ENCODE assay signal across 17 cellular contexts in genomic region chr14:96082420-96083300, GRCh38. TPM values are rescaled to one million over a fixed set of nuclear protein-coding genes. Genes with fewer than 3 reads are reported as not detected.
DNase-seq lines count a peak whose midpoint lies in the region; ATAC-seq, FAIRE-seq and TF ChIP-seq lines count a peak whose summit lies in the region.
"Had no signal": no experiment of that assay in that cellular context is flagged by ENCODE, and none has a peak within 500 bp of the region (broad histone marks: within the 10 kb centered on the region; RNA-seq: fewer than 3 reads in every experiment).

No MANE protein-coding gene starts in this region.

- no peak for TF ChIP-seq EP300 in A549 (IDR thresholded peaks at IDR 0.05)

- no peak for TF ChIP-seq CTCF in A549 (IDR thresholded peaks at IDR 0.05)

- H3K4me2 ChIP-seq in A549: no peak overlapping the region

- WGBS in A549 (ENCODE audit: missing lambda C conversion rate): 75% methylated on average over 11 of the region's 11 CpGs

- DNase-seq in A549 (ENCODE audit: low read depth in 1 of 2, low spot score in 1 of 2): no peak
- peak; percentile 71 for DNase-seq in NCI-H524 treated with DMSO at 0.1 percent for 48 hours (lab: John Stamatoyannopoulos, UW)
- DNase-seq in cerebellum (ENCODE audit: low spot score): peak; percentile 64
- DNase-seq in mesenteric fat pad (ENCODE audit: low spot score): peak; percentile 51
- no peak for DNase-seq in COR-L47 (lab: John Stamatoyannopoulos, UW)
- no peak for DNase-seq in NCI-H1930 (lab: John Stamatoyannopoulos, UW)
- no peak for DNase-seq in stimulated activated CD4-positive, alpha-beta T cell treated with anti-CD3 and anti-CD28 coated beads, Interleukin-4, amount 100 ng/mL, for 1 hour
- DNase-seq in activated CD4-positive, alpha-beta T cell treated with anti-CD3 and anti-CD28 coated beads, Interleukin-2, amount 50 U/mL, for 1 hour: no peak
- DNase-seq: ACHN; CD4-positive, alpha-beta T cell; HFFc6; KG1; MG63; NCI-H187 treated with DMSO at 0.1 percent for 48 hours; NCI-H526 had no signal

- no peak for TF ChIP-seq POLR2A in A549 (IDR thresholded peaks at IDR 0.05; ENCODE audit: low read length)

- POLR2A ChIA-PET in A549 (lab: Yijun Ruan, JAX): no interaction called here

- no peak for TF ChIP-seq RAD21 in A549 (conservative IDR thresholded peaks at IDR 0.05 in 1 of 2, IDR thresholded peaks at IDR 0.05 in 1 of 2)

- peaks cover 22% of the 10 kb centered on the region for H3K4me1 ChIP-seq in A549

- no peak for ATAC-seq in A549

- no peaks in the 10 kb centered on the region for H3K9me3 ChIP-seq in A549
- H3K9me3 ChIP-seq: MG63 had no signal

- no peak overlapping the region for H3K27ac ChIP-seq in A549
- H3K27ac ChIP-seq: HL-60 had no signal

- H3K4me3 ChIP-seq in A549: no peak overlapping the region
- H3K4me3 ChIP-seq: MG63 had no signal

- CTCF ChIA-PET in A549 (lab: Yijun Ruan, JAX): interaction anchor here (1.0 to 2.0 kb wide), 6 partner anchors 16 to 193 kb away, joined by 3 to 7 read pairs (median 4); no protein-coding TSS in a partner anchor

- FAIRE-seq in A549 (lab: Jason Lieb, UNC): no peak
- FAIRE-seq: D721Med had no signal

TF ChIP-seq in A549, 52 proteins besides CTCF, POLR2A, EP300 and RAD21:
- TF ChIP-seq MAFK (IDR thresholded peaks at IDR 0.05; ENCODE audit: partially characterized antibody) (peak; percentile 40), CBX2 (IDR thresholded peaks at IDR 0.05; ENCODE audit: borderline replicate concordance, low read depth) (no peak), CEBPB (IDR thresholded peaks at IDR 0.05) (peak in 1 of 2 experiments; percentile 55; a peak in 3 of 4 replicates), ZSCAN20 (CRISPR knock-in tag; IDR thresholded peaks at IDR 0.05) (no peak)

RNA-seq across cellular contexts. Expression of gene C14orf132, which starts 43.5 kb away (rescaled TPM):
- 4.6 and 5.4 TPM in 2 replicates for polyA plus RNA-seq in A549 (2011; rRNA removed)
- polyA plus RNA-seq in A549 (2012; cell fraction: cytosol; rRNA removed): 1.5 and 2.6 TPM in 2 replicates
- polyA plus RNA-seq in A549 (2012; cell fraction: nucleus; rRNA removed): 1.8 and 3.0 TPM in 2 replicates
- polyA plus RNA-seq in A549 (2017; fragmentation: RNase III; extraction: RNeasy Plus Mini Kit Qiagen cat#74134 plus additional on column Dnase treatment): 5.7 to 11.7 TPM (median 8.5 TPM) in 3 replicates
- polyA minus RNA-seq in A549 (2011; rRNA and poly(A)+ RNA removed): 3.1 and 3.9 TPM in 2 replicates
- 91.6 TPM for total RNA-seq in cerebellum
- 2.7 TPM for total RNA-seq in mesenteric fat pad

Comparison
In these comparisons a context has a peak if more than half of its experiments do, and no peak if none do; other contexts are left out.
1. DNase-seq: peak in NCI-H524 treated with DMSO at 0.1 percent for 48 hours (single experiment), cerebellum (single experiment) and mesenteric fat pad (single experiment); none in A549 (0 of 2), COR-L47 (single experiment), NCI-H1930 (0 of 2), stimulated activated CD4-positive, alpha-beta T cell treated with anti-CD3 and anti-CD28 coated beads, Interleukin-4, amount 100 ng/mL, for 1 hour (single experiment) and activated CD4-positive, alpha-beta T cell treated with anti-CD3 and anti-CD28 coated beads, Interleukin-2, amount 50 U/mL, for 1 hour (single experiment).
2. RNA of gene C14orf132, which starts 43.5 kb away (total RNA-seq): 91.6 TPM in cerebellum (single experiment); 2.7 TPM in mesenteric fat pad (single experiment); every median in the first group is over 10 times any median in the second.